In the genomic region with DNA sequence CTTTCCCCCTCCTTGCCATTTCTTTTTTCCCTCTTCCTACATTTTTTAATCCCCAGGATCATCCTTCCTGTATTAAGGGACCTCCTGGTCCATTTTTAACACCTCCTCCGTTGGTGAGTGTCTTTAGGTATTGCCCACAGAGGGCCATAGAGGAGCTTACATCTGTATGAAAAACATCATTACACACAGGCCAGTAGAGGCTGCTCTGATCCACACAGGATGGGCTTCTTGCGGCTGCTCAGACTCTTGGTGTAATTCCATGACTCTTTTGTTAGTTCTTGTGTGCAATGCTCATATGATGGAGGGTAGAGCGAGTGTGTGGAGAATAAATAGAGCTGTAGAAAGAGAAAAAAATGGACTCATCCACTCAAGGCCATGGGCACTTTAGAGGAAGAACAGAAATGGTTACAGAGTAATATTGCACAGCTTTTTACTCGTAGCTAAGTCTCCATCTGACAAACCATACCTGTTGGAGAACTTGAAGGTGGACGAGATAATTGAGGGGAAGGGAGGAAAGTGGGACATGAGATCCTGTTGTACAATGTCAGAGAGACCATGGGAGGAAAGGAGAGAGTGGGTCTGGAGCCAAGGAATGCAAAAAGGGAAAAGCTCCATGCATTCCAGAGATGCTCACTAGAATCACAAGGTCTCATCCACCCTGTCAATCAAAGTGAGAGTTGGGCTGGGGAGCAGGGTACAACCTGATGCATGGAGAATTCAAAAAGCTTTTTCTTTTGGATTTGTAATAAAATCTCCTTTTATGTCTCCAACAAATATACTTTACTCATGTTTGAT, we compare ENCODE assay signal across 11 cellular contexts.
A peak's percentile ranks its signal among the peaks of the same experiment; 100 is the strongest.
DNase-seq lines count a peak whose midpoint lies in the region; ATAC-seq, FAIRE-seq and TF ChIP-seq lines count a peak whose summit lies in the region.
"Had no signal": no experiment of that assay in that cellular context is flagged by ENCODE, and none has a peak within 500 bp of the region (broad histone marks: within the 10 kb centered on the region; RNA-seq: fewer than 3 reads in every experiment).

No MANE protein-coding gene starts in this region.

- H3K4me3 ChIP-seq in HepG2 (replicated peaks in 1 of 3; ENCODE audit: insufficient read depth in 1 of 3, low read depth in 2 of 3, low read length in 3 of 3) (no peak overlapping the region), right lobe of liver (no peak overlapping the region), WERI-Rb-1 (ENCODE audit: low read depth, low read length) (no peak overlapping the region)

- peak; percentile 41; the same call in 2 of the 3 replicates for ATAC-seq in HepG2
- ATAC-seq in right lobe of liver = no peak
- no peak for ATAC-seq in GM19351 (IDR thresholded peaks at IDR 0.05; ENCODE audit: unreplicated experiment)
- no peak for ATAC-seq in HG02884 (IDR thresholded peaks at IDR 0.05; ENCODE audit: unreplicated experiment)

- TF ChIP-seq CTCF in HepG2 (CRISPR knock-in tag; IDR thresholded peaks at IDR 0.05) (0 out of 2 replicates have a peak, but pooled peaks have one; percentile 7), right lobe of liver (IDR thresholded peaks at IDR 0.05) (no peak), WERI-Rb-1 (IDR thresholded peaks at IDR 0.05; ENCODE audit: low read depth, low read length) (0 out of 2 replicates have a peak, but pooled peaks have one; percentile 16)

- BruUV-seq in HepG2 (replicated peaks; lab: Mats Ljungman, UMichigan) = no TSS peak

- in situ Hi-C loops in HepG2 (cut with HindIII; ENCODE audit: extremely low pct_ligation_motif_present, low pct_unique_long_range_greater_than_20kb) = no loop called here

- WGBS in HepG2 (ENCODE audit: low lambda C conversion rate) = 2% methylated on average over 5 of the region's 5 CpGs
- 60% methylated on average over 5 of the region's 5 CpGs for WGBS in right lobe of liver (ENCODE audit: insufficient coverage, low coverage, low lambda C conversion rate, missing lambda C conversion rate)

- H3K36me3 ChIP-seq in HepG2 (replicated peaks in 1 of 2; ENCODE audit: control insufficient read depth in 1 of 2, insufficient read depth in 2 of 2, low read length in 2 of 2) (no peaks in the 10 kb centered on the region), right lobe of liver (no peaks in the 10 kb centered on the region), WERI-Rb-1 (no peaks in the 10 kb centered on the region)

- H3K27me3 ChIP-seq in HepG2 (ENCODE audit: control insufficient read depth in 1 of 2, insufficient read depth in 2 of 2, low read length in 2 of 2) (peaks cover 0 to 8% of the 10 kb centered on the region in 2 experiments; a peak in 2 of 5 replicates), right lobe of liver (no peaks in the 10 kb centered on the region), WERI-Rb-1 (ENCODE audit: insufficient read depth, low read depth, severe bottlenecking) (no peaks in the 10 kb centered on the region)

- H2AFZ ChIP-seq in HepG2 (ENCODE audit: low read length) = no peak overlapping the region

- CTCF ChIA-PET in HepG2 (lab: Yijun Ruan, JAX; ENCODE audit: low intra/inter-chr PET ratio, low total read pairs) = no interaction called here

- TF ChIP-seq EP300 in HepG2 (IDR thresholded peaks at IDR 0.05; ENCODE audit: low read depth in 2 of 2, low read length in 2 of 2) = no peak
- no peak for TF ChIP-seq EP300 in HepG2 (CRISPR knock-in tag; IDR thresholded peaks at IDR 0.05; ENCODE audit: borderline replicate concordance)

- no peaks in the 10 kb centered on the region for H3K79me2 ChIP-seq in HepG2 (ENCODE audit: insufficient read depth, low read length)

- POLR2A ChIA-PET in HepG2 (lab: Yijun Ruan, JAX) = no interaction called here

- DNase-seq in HepG2 (ENCODE audit: low spot score) = no peak
- no peak for DNase-seq in right lobe of liver
- DNase-seq in WERI-Rb-1 = peak; percentile 11
- DNase-seq in fibroblast of the conjunctiva (ENCODE audit: low read depth) = peak; percentile 4
- DNase-seq in activated CD4-positive, CD25-positive, alpha-beta regulatory T cell treated with anti-CD3 and anti-CD28 coated beads, Interleukin-2, amount 50 U/mL, for 72 hours = no peak
- DNase-seq in NCI-H510A (lab: John Stamatoyannopoulos, UW) = no peak
- DNase-seq: EL; NCI-H2029; stimulated activated naive CD4-positive, alpha-beta T cell treated with Interleukin-2 at 50 U/mL for 16 hours had no signal

- no peak for TF ChIP-seq POLR2A in HepG2 (IDR thresholded peaks at IDR 0.05; ENCODE audit: insufficient read depth in 1 of 2, low read depth in 2 of 2, low read length in 2 of 2)
- TF ChIP-seq POLR2A in right lobe of liver (IDR thresholded peaks at IDR 0.05) = no peak

- no peak for FAIRE-seq in HepG2 (lab: Jason Lieb, UNC)

- no peak overlapping the region for H3K9ac ChIP-seq in HepG2 (ENCODE audit: insufficient read depth, low read depth, low read length)

- H3K9me3 ChIP-seq in HepG2 (ENCODE audit: low read length) = no peaks in the 10 kb centered on the region
- H3K9me3 ChIP-seq in right lobe of liver = no peaks in the 10 kb centered on the region
- no peaks in the 10 kb centered on the region for H3K9me3 ChIP-seq in WERI-Rb-1 (ENCODE audit: severe bottlenecking)

- no peak overlapping the region for H3K4me2 ChIP-seq in HepG2 (ENCODE audit: low read depth, low read length)

- H3K4me1 ChIP-seq in HepG2 (ENCODE audit: insufficient read depth, low read length) (no peaks in the 10 kb centered on the region), right lobe of liver (peaks cover 0 to 10% (median 0%) of the 10 kb centered on the region in 4 donors)

- H3K27ac ChIP-seq in HepG2 (ENCODE audit: extremely low read length, insufficient read depth, low read length) (no peak overlapping the region), right lobe of liver (no peak overlapping the region), WERI-Rb-1 (no peak overlapping the region)

- H4K20me1 ChIP-seq in HepG2 (ENCODE audit: insufficient read depth, low read length) = no peaks in the 10 kb centered on the region

- intact Hi-C loops in HepG2 (cut with micrococcal nuclease; ENCODE audit: unreplicated experiment) (no loop called here), right lobe of liver (cut with DNase I) (no loop called here)

- TF ChIP-seq RAD21 in HepG2 (CRISPR knock-in tag; IDR thresholded peaks at IDR 0.05) = no peak

TF ChIP-seq in HepG2, 621 proteins besides CTCF, POLR2A, EP300 and RAD21:
- TF ChIP-seq STAG1 (CRISPR knock-in tag; IDR thresholded peaks at IDR 0.05) = 0 out of 2 replicates have a peak, but pooled peaks have one; percentile 8
- TF ChIP-seq ZNF101 (CRISPR knock-in tag; IDR thresholded peaks at IDR 0.05; ENCODE audit: borderline replicate concordance, low read depth) = no peak

Comparison
In these comparisons a context has a peak if more than half of its experiments do, and no peak if none do; other contexts are left out.
1. CTCF ChIP-seq: peak in HepG2 (single experiment) and WERI-Rb-1 (single experiment); none in right lobe of liver (0 of 4).
2. DNase-seq: peak in WERI-Rb-1 (single experiment) and fibroblast of the conjunctiva (single experiment); none in HepG2 (single experiment), right lobe of liver (0 of 3), activated CD4-positive, CD25-positive, alpha-beta regulatory T cell treated with anti-CD3 and anti-CD28 coated beads, Interleukin-2, amount 50 U/mL, for 72 hours (single experiment) and NCI-H510A (single experiment).